Comparison of ENCODE assay signal across 1 cellular context in genomic region chr17:79842136-79842655, GRCh38.
TF ChIP-seq lines count a peak whose summit lies in the region.

No MANE protein-coding gene starts in this region.

TF ChIP-seq in HEK293, 187 proteins besides CTCF, POLR2A, EP300 and RAD21 (continued from another document):
- TF ChIP-seq, protein P1, sequence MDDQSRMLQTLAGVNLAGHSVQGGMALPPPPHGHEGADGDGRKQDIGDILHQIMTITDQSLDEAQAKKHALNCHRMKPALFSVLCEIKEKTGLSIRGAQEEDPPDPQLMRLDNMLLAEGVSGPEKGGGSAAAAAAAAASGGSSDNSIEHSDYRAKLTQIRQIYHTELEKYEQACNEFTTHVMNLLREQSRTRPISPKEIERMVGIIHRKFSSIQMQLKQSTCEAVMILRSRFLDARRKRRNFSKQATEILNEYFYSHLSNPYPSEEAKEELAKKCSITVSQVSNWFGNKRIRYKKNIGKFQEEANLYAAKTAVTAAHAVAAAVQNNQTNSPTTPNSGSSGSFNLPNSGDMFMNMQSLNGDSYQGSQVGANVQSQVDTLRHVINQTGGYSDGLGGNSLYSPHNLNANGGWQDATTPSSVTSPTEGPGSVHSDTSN (CRISPR knock-in tag; IDR thresholded peaks at IDR 0.05): no peak
- TF ChIP-seq OSR2 (tag by site-specific recombination; IDR thresholded peaks at IDR 0.05) (no peak), KLF7 (tag by site-specific recombination; IDR thresholded peaks at IDR 0.05; ENCODE audit: borderline replicate concordance) (no peak), ZNF768 (tag by site-specific recombination; IDR thresholded peaks at IDR 0.05) (no peak), GLIS1 (tag by site-specific recombination; IDR thresholded peaks at IDR 0.05) (peak; percentile 35; the same call in 1 of the 2 replicates), GLIS2 (tag by site-specific recombination; IDR thresholded peaks at IDR 0.05) (peak; percentile 45; the same call in 1 of the 2 replicates)
- TF ChIP-seq, protein P2, sequence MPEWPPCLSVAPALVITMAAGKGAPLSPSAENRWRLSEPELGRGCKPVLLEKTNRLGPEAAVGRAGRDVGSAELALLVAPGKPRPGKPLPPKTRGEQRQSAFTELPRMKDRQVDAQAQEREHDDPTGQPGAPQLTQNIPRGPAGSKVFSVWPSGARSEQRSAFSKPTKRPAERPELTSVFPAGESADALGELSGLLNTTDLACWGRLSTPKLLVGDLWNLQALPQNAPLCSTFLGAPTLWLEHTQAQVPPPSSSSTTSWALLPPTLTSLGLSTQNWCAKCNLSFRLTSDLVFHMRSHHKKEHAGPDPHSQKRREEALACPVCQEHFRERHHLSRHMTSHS (tag by site-specific recombination; IDR thresholded peaks at IDR 0.05): no peak
